Comparison of ENCODE assay signal across 8 cellular contexts in genomic region chr19:382578-382977, GRCh38. TPM values are rescaled to one million over a fixed set of nuclear protein-coding genes. Genes with fewer than 3 reads are reported as not detected.
A peak's percentile ranks its signal among the peaks of the same experiment; 100 is the strongest.
DNase-seq lines count a peak whose midpoint lies in the region; ATAC-seq and FAIRE-seq lines count a peak whose summit lies in the region.
"Not testable (repeated sequence)": the region's sequence is repeated elsewhere in the genome, so short reads cannot be mapped to it uniquely, and the experiment has no call there.

No MANE protein-coding gene starts in this region.

- intact Hi-C loops in activated T-helper 1 cell treated with anti-CD3 and anti-CD28 coated beads, Interleukin-12 subunit alpha, Interleukin-12 subunit beta, Interleukin-2, Interleukin-4 antibody, amounts not matched to agents 30 ng/mL and 10 ng/mL and 1 ng/mL, durations not matched to agents 14 hours and 24 hours and 36 hours (cut with micrococcal nuclease) = loop anchor here (1.0 kb wide), 1 partner anchor 107 kb away; no protein-coding TSS in a partner anchor

- DNase-seq in EH (ENCODE audit: low read depth) = peak; percentile 64
- peak; percentile 74 for DNase-seq in NCI-H510A treated with DMSO at 0.1 percent for 48 hours (lab: John Stamatoyannopoulos, UW)
- DNase-seq in T-helper 17 cell; activated T-helper 1 cell treated with anti-CD3 and anti-CD28 coated beads, Interleukin-12 subunit alpha, Interleukin-12 subunit beta, Interleukin-2, Interleukin-4 antibody, amounts not matched to agents 30 ng/mL and 10 ng/mL and 1 ng/mL, durations not matched to agents 14 hours and 24 hours and 36 hours (ENCODE audit: low spot score); effector memory CD8-positive, alpha-beta T cell: not testable (repeated sequence)
- peak; percentile 53 for DNase-seq in non-pigmented ciliary epithelial cell (ENCODE audit: low read depth)
- peak; percentile 42 for DNase-seq in urothelium cell line (ENCODE audit: low spot score)

- not testable (repeated sequence) for H3K27ac Mint-ChIP-seq in T-helper 17 cell; effector memory CD8-positive, alpha-beta T cell
- H3K27ac Mint-ChIP-seq in activated T-helper 1 cell treated with anti-CD3 and anti-CD28 coated beads, Interleukin-12 subunit alpha, Interleukin-12 subunit beta, Interleukin-2, Interleukin-4 antibody, amounts not matched to agents 30 ng/mL and 10 ng/mL and 1 ng/mL, durations not matched to agents 14 hours and 24 hours and 36 hours = peak overlapping the region; percentile 88

- not testable (repeated sequence) for H3K9me3 Mint-ChIP-seq in activated T-helper 1 cell treated with anti-CD3 and anti-CD28 coated beads, Interleukin-12 subunit alpha, Interleukin-12 subunit beta, Interleukin-2, Interleukin-4 antibody, amounts not matched to agents 30 ng/mL and 10 ng/mL and 1 ng/mL, durations not matched to agents 14 hours and 24 hours and 36 hours; effector memory CD8-positive, alpha-beta T cell

- H3K9me3 ChIP-seq in T-helper 17 cell (ENCODE audit: control insufficient read depth, low read length, poor library complexity, severe bottlenecking) = not testable (repeated sequence)

- ATAC-seq in HG03378 (IDR thresholded peaks at IDR 0.05; ENCODE audit: unreplicated experiment) (peak; percentile 56), T-helper 17 cell (peak; percentile 77)
- peak; percentile 63 for ATAC-seq in effector memory CD8-positive, alpha-beta T cell (replicated peaks)

- not testable (repeated sequence) for H3K36me3 Mint-ChIP-seq in T-helper 17 cell (ENCODE audit: low read depth); activated T-helper 1 cell treated with anti-CD3 and anti-CD28 coated beads, Interleukin-12 subunit alpha, Interleukin-12 subunit beta, Interleukin-2, Interleukin-4 antibody, amounts not matched to agents 30 ng/mL and 10 ng/mL and 1 ng/mL, durations not matched to agents 14 hours and 24 hours and 36 hours (ENCODE audit: low read depth); effector memory CD8-positive, alpha-beta T cell (ENCODE audit: insufficient read depth)

- peak overlapping the region; percentile 1 for H3K4me3 Mint-ChIP-seq in T-helper 17 cell
- H3K4me3 Mint-ChIP-seq in activated T-helper 1 cell treated with anti-CD3 and anti-CD28 coated beads, Interleukin-12 subunit alpha, Interleukin-12 subunit beta, Interleukin-2, Interleukin-4 antibody, amounts not matched to agents 30 ng/mL and 10 ng/mL and 1 ng/mL, durations not matched to agents 14 hours and 24 hours and 36 hours = peak overlapping the region; percentile 65
- H3K4me3 Mint-ChIP-seq in effector memory CD8-positive, alpha-beta T cell = peak overlapping the region in 1 of 2 donors; percentile 15

- not testable (repeated sequence) for FAIRE-seq in urothelium cell line (lab: Jason Lieb, UNC)

- peaks cover 41% of the 10 kb centered on the region for H3K27me3 Mint-ChIP-seq in T-helper 17 cell
- H3K27me3 Mint-ChIP-seq in activated T-helper 1 cell treated with anti-CD3 and anti-CD28 coated beads, Interleukin-12 subunit alpha, Interleukin-12 subunit beta, Interleukin-2, Interleukin-4 antibody, amounts not matched to agents 30 ng/mL and 10 ng/mL and 1 ng/mL, durations not matched to agents 14 hours and 24 hours and 36 hours (ENCODE audit: insufficient read depth) = peaks cover 21% of the 10 kb centered on the region
- peaks cover 38 to 66% of the 10 kb centered on the region in 2 donors for H3K27me3 Mint-ChIP-seq in effector memory CD8-positive, alpha-beta T cell

- H3K4me1 Mint-ChIP-seq in T-helper 17 cell = peaks cover 16% of the 10 kb centered on the region
- peaks cover 30% of the 10 kb centered on the region for H3K4me1 Mint-ChIP-seq in activated T-helper 1 cell treated with anti-CD3 and anti-CD28 coated beads, Interleukin-12 subunit alpha, Interleukin-12 subunit beta, Interleukin-2, Interleukin-4 antibody, amounts not matched to agents 30 ng/mL and 10 ng/mL and 1 ng/mL, durations not matched to agents 14 hours and 24 hours and 36 hours (ENCODE audit: low read depth)
- H3K4me1 Mint-ChIP-seq in effector memory CD8-positive, alpha-beta T cell (ENCODE audit: low read depth in 2 of 2) = peaks cover 7 to 12% of the 10 kb centered on the region in 2 donors

RNA-seq across cellular contexts. Expression of gene C2CD4C, which starts 26.4 kb away (rescaled TPM):
- total RNA-seq in T-helper 17 cell = not detected
- 0.08 and 0.15 TPM in 2 replicates for total RNA-seq in activated T-helper 1 cell treated with anti-CD3 and anti-CD28 coated beads, Interleukin-12 subunit alpha, Interleukin-12 subunit beta, Interleukin-2, Interleukin-4 antibody, amounts not matched to agents 30 ng/mL and 10 ng/mL and 1 ng/mL, durations not matched to agents 14 hours and 24 hours and 36 hours

RNA-seq across cellular contexts. Expression of gene MIER2, which starts 38.0 kb away (rescaled TPM):
- total RNA-seq in T-helper 17 cell = 10 to 100 TPM; 13.1 to 13.8 TPM
- total RNA-seq in activated T-helper 1 cell treated with anti-CD3 and anti-CD28 coated beads, Interleukin-12 subunit alpha, Interleukin-12 subunit beta, Interleukin-2, Interleukin-4 antibody, amounts not matched to agents 30 ng/mL and 10 ng/mL and 1 ng/mL, durations not matched to agents 14 hours and 24 hours and 36 hours = 32.0 and 34.2 TPM in 2 replicates
